In the genomic region with DNA sequence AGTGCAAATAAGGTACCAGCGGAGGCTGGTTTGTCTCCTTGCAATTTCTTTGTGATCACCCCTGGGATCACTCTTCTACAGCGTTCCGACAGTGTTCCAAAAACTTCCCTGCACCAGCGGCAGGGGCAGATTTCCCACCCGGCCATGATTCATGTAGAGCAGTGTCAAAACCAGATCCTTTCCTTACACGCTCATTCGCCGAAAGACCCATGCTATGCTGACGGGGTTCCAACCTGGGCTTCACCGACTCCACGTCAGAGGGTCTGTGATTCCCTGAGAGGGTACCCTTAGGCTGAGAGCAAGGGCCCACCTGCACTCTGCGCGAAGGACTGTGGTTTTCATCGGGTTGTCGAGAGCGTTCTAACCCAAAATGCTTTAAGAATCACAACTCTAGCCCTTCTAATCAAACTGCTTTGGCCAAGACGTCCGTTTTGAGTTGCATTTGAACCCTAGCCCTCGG, we compare ENCODE assay signal across 8 cellular contexts. TPM values are rescaled to one million over a fixed set of nuclear protein-coding genes. Genes with fewer than 3 reads are reported as not detected.
DNase-seq lines count a peak whose midpoint lies in the region; ATAC-seq and TF ChIP-seq lines count a peak whose summit lies in the region.

No MANE protein-coding gene starts in this region.

- no peaks in the 10 kb centered on the region for H3F3A ChIP-seq in OCI-LY1 (ENCODE audit: insufficient read depth, low read length)

- no peaks in the 10 kb centered on the region for H3K79me2 ChIP-seq in OCI-LY1 (ENCODE audit: insufficient read depth, low read length)

- H3K4me1 ChIP-seq in OCI-LY1 (ENCODE audit: insufficient read depth, low read length, severe bottlenecking) (peaks cover 23% of the 10 kb centered on the region), left lung (peaks cover 6 to 9% of the 10 kb centered on the region in 2 donors)

- peak; percentile 41 for ATAC-seq in HG02642 (IDR thresholded peaks at IDR 0.05; ENCODE audit: poor library complexity, unreplicated experiment)
- peak; percentile 67 for ATAC-seq in left lung

- peak overlapping the region; percentile 77 for H3K4me2 ChIP-seq in OCI-LY1 (ENCODE audit: low read length)

- H3K9ac ChIP-seq in OCI-LY1 (ENCODE audit: low read length) = peak overlapping the region; percentile 59

- intact Hi-C loops in left lung (cut with DNase I) = no loop called here

- H3K9me2 ChIP-seq in OCI-LY1 (ENCODE audit: low read depth, low read length) = no peaks in the 10 kb centered on the region

- H3K36me3 ChIP-seq in OCI-LY1 (ENCODE audit: insufficient read depth, low read length) (peaks cover 20% of the 10 kb centered on the region; the same call in 1 of the 2 replicates), left lung (peaks cover 0 to 23% of the 10 kb centered on the region in 2 donors)

- DNase-seq in NCI-H748 (lab: John Stamatoyannopoulos, UW; ENCODE audit: unreplicated experiment) (peak; percentile 56), NCI-H748 treated with DMSO at 0.1 percent for 48 hours (lab: John Stamatoyannopoulos, UW) (no peak), cerebellar cortex (ENCODE audit: low spot score) (peak; percentile 41), left lung (peak in 1 of 2 donors; percentile 43), GM10266 (ENCODE audit: extremely low spot score) (no peak)
- DNase-seq in stimulated activated CD4-positive, alpha-beta T cell treated with anti-CD3 and anti-CD28 coated beads, TNF-alpha, amount 100 ng/mL, for 4 hours (ENCODE audit: low read depth in 3 of 3) = peak in 2 of 3 experiments; percentile 8 to 10

- H3K27me3 ChIP-seq in OCI-LY1 (ENCODE audit: insufficient read depth, low read length) (no peaks in the 10 kb centered on the region), left lung (no peaks in the 10 kb centered on the region)

- H3K9me3 ChIP-seq in OCI-LY1 (ENCODE audit: low read length) = no peaks in the 10 kb centered on the region
- H3K9me3 ChIP-seq in left lung = no peaks in the 10 kb centered on the region

- peak overlapping the region; percentile 76; the same call in 1 of the 2 replicates for H2AFZ ChIP-seq in OCI-LY1 (ENCODE audit: low read length)

- TF ChIP-seq CTCF in OCI-LY1 (IDR thresholded peaks at IDR 0.05; ENCODE audit: low read length) (no peak; the same call in 1 of the 2 replicates), left lung (IDR thresholded peaks at IDR 0.05) (no peak), GM10266 (IDR thresholded peaks at IDR 0.05; ENCODE audit: control insufficient read depth, insufficient read depth, low read depth, missing control alignments) (no peak)

- no peaks in the 10 kb centered on the region for H4K20me1 ChIP-seq in OCI-LY1 (ENCODE audit: insufficient read depth, low read length)

- H3K4me3 ChIP-seq in OCI-LY1 (ENCODE audit: low read depth, low read length, poor library complexity, severe bottlenecking) (peak overlapping the region; percentile 94), left lung (peak overlapping the region; percentile 74 to 90)

- H3K27ac ChIP-seq in OCI-LY1 (ENCODE audit: low read depth, low read length, poor library complexity, severe bottlenecking) (no peak overlapping the region), left lung (peak overlapping the region in 1 of 2 donors; percentile 69)

RNA-seq across cellular contexts. Expression of a gene that starts 0.4 kb away (rescaled TPM):
- total RNA-seq in left lung = 10 to 100 TPM in 1 of 2 donors, 1 to 10 TPM in 1; 9.9 to 12.6 TPM

Comparison
In these comparisons a context has a peak if more than half of its experiments do, and no peak if none do; other contexts are left out.
1. DNase-seq: peak in NCI-H748 (single experiment), cerebellar cortex (single experiment) and stimulated activated CD4-positive, alpha-beta T cell treated with anti-CD3 and anti-CD28 coated beads, TNF-alpha, amount 100 ng/mL, for 4 hours (2 of 3); none in NCI-H748 treated with DMSO at 0.1 percent for 48 hours (single experiment) and GM10266 (single experiment).